In the genomic region with DNA sequence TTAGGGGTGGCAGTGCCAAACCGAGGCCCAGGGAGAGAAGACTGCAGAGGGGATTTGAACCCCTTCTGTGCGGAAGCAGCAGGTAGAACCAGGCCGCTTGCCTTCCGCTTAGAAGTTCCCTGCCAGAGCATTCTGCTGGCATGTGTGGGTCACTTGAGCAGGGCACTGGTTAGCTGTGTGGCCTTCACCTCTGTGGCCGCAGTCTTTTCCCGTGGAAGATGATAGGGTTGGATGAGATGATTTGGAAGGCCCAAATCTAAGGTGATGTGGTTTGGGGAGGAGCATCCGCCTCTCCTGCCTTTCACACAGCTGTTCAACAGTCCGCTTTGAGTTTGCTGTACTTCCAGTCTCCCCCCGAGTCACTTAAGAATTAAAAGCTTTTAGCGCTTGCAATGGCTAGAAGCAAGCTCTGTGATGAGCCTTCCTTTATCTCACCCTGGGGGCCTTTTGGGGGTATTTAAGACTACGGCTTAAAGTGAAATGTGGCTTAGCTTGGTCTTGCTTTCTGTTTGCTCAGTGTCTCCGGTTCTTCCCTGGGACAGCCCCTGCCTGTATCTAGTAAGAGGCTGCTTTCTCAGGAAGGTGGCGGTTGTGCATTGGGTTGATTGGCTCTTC, we compare ENCODE assay signal across 8 cellular contexts. TPM values are rescaled to one million over a fixed set of nuclear protein-coding genes. Genes with fewer than 3 reads are reported as not detected.
DNase-seq lines count a peak whose midpoint lies in the region; ATAC-seq and TF ChIP-seq lines count a peak whose summit lies in the region.

No MANE protein-coding gene starts in this region.

- H3K9ac ChIP-seq in Loucy (ENCODE audit: low read depth, low read length, poor library complexity, severe bottlenecking) = peak overlapping the region; percentile 89

- H3K36me3 Mint-ChIP-seq in activated CD4-positive, alpha-beta memory T cell treated with anti-CD3 and anti-CD28 coated beads for 36 hours = peaks cover 33% of the 10 kb centered on the region

- peaks cover 7% of the 10 kb centered on the region for H3K36me3 ChIP-seq in GM06990 (ENCODE audit: control insufficient read depth, insufficient read depth, low read length)
- peaks cover 9% of the 10 kb centered on the region; the same call in 1 of the 2 replicates for H3K36me3 ChIP-seq in Loucy (ENCODE audit: insufficient read depth, low read length)
- peaks cover 23 to 34% (median 32%) of the 10 kb centered on the region in 4 donors for H3K36me3 ChIP-seq in esophagus muscularis mucosa
- H3K36me3 ChIP-seq in thyroid gland = peaks cover 5 to 15% of the 10 kb centered on the region in 2 donors

- no peaks in the 10 kb centered on the region for H3K27me3 Mint-ChIP-seq in activated CD4-positive, alpha-beta memory T cell treated with anti-CD3 and anti-CD28 coated beads for 36 hours

- H3K27me3 ChIP-seq in GM06990 (replicated peaks; ENCODE audit: control insufficient read depth, insufficient read depth, low read length) (no peaks in the 10 kb centered on the region), Loucy (ENCODE audit: insufficient read depth, low read length, poor library complexity, severe bottlenecking) (no peaks in the 10 kb centered on the region), esophagus muscularis mucosa (no peaks in the 10 kb centered on the region), thyroid gland (no peaks in the 10 kb centered on the region)

- H3K4me2 ChIP-seq in Loucy (ENCODE audit: low read depth, low read length, poor library complexity, severe bottlenecking) = peak overlapping the region; percentile 75

- H3K4me1 ChIP-seq in Loucy (ENCODE audit: insufficient read depth, low read length, poor library complexity, severe bottlenecking) = peaks cover 32% of the 10 kb centered on the region
- peaks cover 15 to 39% (median 25%) of the 10 kb centered on the region in 4 donors for H3K4me1 ChIP-seq in esophagus muscularis mucosa
- peaks cover 4 to 15% of the 10 kb centered on the region in 2 donors for H3K4me1 ChIP-seq in thyroid gland

- 0 out of 2 replicates have a peak, but pooled peaks cover 2% of the 10 kb centered on the region for H3F3A ChIP-seq in Loucy (ENCODE audit: low read depth)

- peak overlapping the region; percentile 91 for H3K4me3 Mint-ChIP-seq in activated CD4-positive, alpha-beta memory T cell treated with anti-CD3 and anti-CD28 coated beads for 36 hours

- TF ChIP-seq POLR2A in esophagus muscularis mucosa (IDR thresholded peaks at IDR 0.05; ENCODE audit: low read depth) (no peak), thyroid gland (IDR thresholded peaks at IDR 0.05) (no peak)

- TF ChIP-seq EP300 in esophagus muscularis mucosa (IDR thresholded peaks at IDR 0.05) = no peak

- H3K9me3 ChIP-seq in Loucy (ENCODE audit: insufficient read depth, low read depth, low read length) = no peaks in the 10 kb centered on the region
- H3K9me3 ChIP-seq in esophagus muscularis mucosa = no peaks in the 10 kb centered on the region
- H3K9me3 ChIP-seq in thyroid gland = no peaks in the 10 kb centered on the region

- peak overlapping the region; percentile 99 for H2AFZ ChIP-seq in Loucy (ENCODE audit: low read length)

- peak overlapping the region; percentile 98 for H3K27ac Mint-ChIP-seq in activated CD4-positive, alpha-beta memory T cell treated with anti-CD3 and anti-CD28 coated beads for 36 hours

- H3K9me3 Mint-ChIP-seq in activated CD4-positive, alpha-beta memory T cell treated with anti-CD3 and anti-CD28 coated beads for 36 hours = no peaks in the 10 kb centered on the region

- DNase-seq in GM06990 (ENCODE audit: extremely low read depth, insufficient read length) (no peak), esophagus muscularis mucosa (ENCODE audit: extremely low spot score) (no peak), omental fat pad (ENCODE audit: low spot score) (no peak), thyroid gland (peak; percentile 27 to 33), NCI-H2081 treated with DMSO at 0.1 percent for 48 hours (lab: John Stamatoyannopoulos, UW) (no peak)
- DNase-seq in activated CD4-positive, alpha-beta memory T cell treated with anti-CD3 and anti-CD28 coated beads for 36 hours = peak; percentile 75

- no peaks in the 10 kb centered on the region for H3K9me2 ChIP-seq in Loucy (replicated peaks; ENCODE audit: low read depth, low read length)

- peaks cover 43% of the 10 kb centered on the region for H3K79me2 ChIP-seq in Loucy (ENCODE audit: insufficient read depth, low read length)

- CTCF ChIA-PET in activated CD4-positive, alpha-beta memory T cell treated with anti-CD3 and anti-CD28 coated beads for 36 hours (lab: Charles Lee) = interaction anchor here (0.9 to 3.3 kb wide), 9 partner anchors 10 to 383 kb away, joined by 3 to 14 read pairs (median 4); a partner anchor contains a TSS

- intact Hi-C loops in activated CD4-positive, alpha-beta memory T cell treated with anti-CD3 and anti-CD28 coated beads for 36 hours (cut with micrococcal nuclease) = loop anchor here (1.0 to 10.0 kb wide), 6 partner anchors 9 to 1204 kb away; a partner anchor contains a TSS
- intact Hi-C loops in esophagus muscularis mucosa (cut with DNase I) (no loop called here), thyroid gland (cut with DNase I) (no loop called here)

- peak overlapping the region; percentile 85 for H3K4me3 ChIP-seq in GM06990 (replicated peaks; ENCODE audit: low read depth, low read length)
- peak overlapping the region; percentile 97 for H3K4me3 ChIP-seq in Loucy (ENCODE audit: low read length, poor library complexity, severe bottlenecking)
- H3K4me3 ChIP-seq in esophagus muscularis mucosa = peak overlapping the region; percentile 80 to 96 (median 92)
- peak overlapping the region; percentile 10 to 93 (median 41) for H3K4me3 ChIP-seq in thyroid gland (replicated peaks in 1 of 3)

- peaks cover 5% of the 10 kb centered on the region for H4K20me1 ChIP-seq in Loucy (ENCODE audit: insufficient read depth, low read length, poor library complexity, severe bottlenecking)

- ATAC-seq in GM21737 (IDR thresholded peaks at IDR 0.05; ENCODE audit: unreplicated experiment) = peak; percentile 44
- peak; percentile 33 for ATAC-seq in omental fat pad (ENCODE audit: low FRiP score)

- 13% methylated on average over 8 of the region's 13 CpGs for WGBS in esophagus muscularis mucosa
- 14 to 15% methylated on average over 13 of the region's 13 CpGs for WGBS in thyroid gland, 2 donors

- peak overlapping the region; percentile 90 to 94 (median 92) for H3K27ac ChIP-seq in esophagus muscularis mucosa (replicated peaks in 1 of 4)
- peak overlapping the region; percentile 78 to 85 (median 80) for H3K27ac ChIP-seq in thyroid gland

- peaks cover 48% of the 10 kb centered on the region for H3K4me1 Mint-ChIP-seq in activated CD4-positive, alpha-beta memory T cell treated with anti-CD3 and anti-CD28 coated beads for 36 hours (ENCODE audit: low read depth)

- POLR2A ChIA-PET in activated CD4-positive, alpha-beta memory T cell treated with anti-CD3 and anti-CD28 coated beads for 36 hours (lab: Charles Lee) = interaction anchor here (1.0 to 2.1 kb wide), 15 partner anchors 8 to 264 kb away, joined by 3 to 10 read pairs (median 4); a partner anchor contains a TSS

- TF ChIP-seq CTCF in GM06990 (IDR thresholded peaks at IDR 0.05; ENCODE audit: insufficient read depth, low read length, poor library complexity, severe bottlenecking) = no peak
- no peak for TF ChIP-seq CTCF in Loucy (conservative IDR thresholded peaks at IDR 0.05; ENCODE audit: low read length)
- TF ChIP-seq CTCF in esophagus muscularis mucosa (IDR thresholded peaks at IDR 0.05) = no peak
- no peak for TF ChIP-seq CTCF in omental fat pad (IDR thresholded peaks at IDR 0.05)
- TF ChIP-seq CTCF in thyroid gland (IDR thresholded peaks at IDR 0.05) = no peak

RNA-seq across cellular contexts. Expression of a gene that starts 0.7 kb away (rescaled TPM):
- total RNA-seq in activated CD4-positive, alpha-beta memory T cell treated with anti-CD3 and anti-CD28 coated beads for 36 hours = 10 to 100 TPM; 69.2 to 70.1 TPM
- total RNA-seq in esophagus muscularis mucosa (10 to 100 TPM; 32.3 to 44.5 (median 35.9) TPM), omental fat pad (10 to 100 TPM; 22.5 to 34.5 (median 28.5) TPM), thyroid gland (10 to 100 TPM; 29.3 to 41.5 (median 33.1) TPM)

Comparison
In these comparisons a context has a peak if more than half of its experiments do, and no peak if none do; other contexts are left out.
1. DNase-seq: peak in activated CD4-positive, alpha-beta memory T cell treated with anti-CD3 and anti-CD28 coated beads for 36 hours (single experiment) and thyroid gland (2 of 2); none in GM06990 (single experiment), esophagus muscularis mucosa (single experiment), omental fat pad (single experiment) and NCI-H2081 treated with DMSO at 0.1 percent for 48 hours (single experiment).
2. H3K4me3 ChIP-seq: peak in every context shown above with its lines; median percentile 97 in Loucy; 92 in esophagus muscularis mucosa; 85 in GM06990; 41 in thyroid gland.